1 cellular context compared by ENCODE assay signal in genomic region chr3:134463676-134464611, GRCh38.
TF ChIP-seq lines count a peak whose summit lies in the region.

No MANE protein-coding gene starts in this region.

TF ChIP-seq in IMR-90, 13 proteins besides CTCF, POLR2A, EP300 and RAD21:
- TF ChIP-seq SMC3 (IDR thresholded peaks at IDR 0.05; ENCODE audit: low read depth, low read length) (no peak), RFX5 (IDR thresholded peaks at IDR 0.05; ENCODE audit: low read depth, low read length) (no peak), CHD1 (IDR thresholded peaks at IDR 0.05; ENCODE audit: low read depth, low read length) (peak; percentile 44; the same call in 1 of the 2 replicates), CEBPB (IDR thresholded peaks at IDR 0.05; ENCODE audit: low read depth, low read length) (0 out of 2 replicates have a peak, but pooled peaks have one; percentile 33), MXI1 (IDR thresholded peaks at IDR 0.05; ENCODE audit: borderline replicate concordance, low read depth, low read length) (0 out of 2 replicates have a peak, but pooled peaks have one; percentile 29), ELK1 (IDR thresholded peaks at IDR 0.05; ENCODE audit: borderline replicate concordance, low read depth, low read length) (no peak), FOS (IDR thresholded peaks at IDR 0.05; ENCODE audit: low read depth, low read length) (peak; percentile 86), RCOR1 (IDR thresholded peaks at IDR 0.05; ENCODE audit: insufficient replicate concordance, low read length) (no peak), USF2 (IDR thresholded peaks at IDR 0.05; ENCODE audit: low read depth, low read length) (no peak), NFE2L2 (IDR thresholded peaks at IDR 0.05; ENCODE audit: low read depth, low read length) (peak; percentile 81), BHLHE40 (IDR thresholded peaks at IDR 0.05; ENCODE audit: low read depth, low read length) (peak; percentile 39; the same call in 1 of the 2 replicates), MAZ (IDR thresholded peaks at IDR 0.05; ENCODE audit: borderline replicate concordance, low read depth, low read length) (peak; percentile 95), MAFK (IDR thresholded peaks at IDR 0.05; ENCODE audit: low read depth, low read length) (peak; percentile 55; the same call in 1 of the 2 replicates)
